8 cellular contexts compared by ENCODE assay signal in the genomic region with DNA sequence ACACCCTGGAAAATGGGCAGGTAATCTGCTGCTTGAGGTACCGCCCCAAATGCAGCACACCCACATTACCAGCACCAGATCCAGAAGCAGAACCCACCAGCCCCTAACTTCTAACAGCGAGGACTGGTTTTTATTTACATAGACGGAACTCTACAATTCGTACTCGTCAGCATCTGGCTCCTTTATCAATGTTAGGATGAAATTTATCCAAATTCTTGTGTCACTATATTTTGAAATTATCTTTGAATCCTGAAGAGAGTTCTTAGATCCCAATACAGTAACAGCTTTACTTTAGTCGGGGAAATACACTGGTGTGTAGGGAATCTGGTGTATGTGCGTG. TPM values are rescaled to one million over a fixed set of nuclear protein-coding genes. Genes with fewer than 3 reads are reported as not detected.
DNase-seq lines count a peak whose midpoint lies in the region; ATAC-seq and TF ChIP-seq lines count a peak whose summit lies in the region.

No MANE protein-coding gene starts in this region.

- H3K9me3 ChIP-seq in lower lobe of right lung = no peaks in the 10 kb centered on the region
- no peaks in the 10 kb centered on the region for H3K9me3 ChIP-seq in tibial nerve

- in situ Hi-C loops in astrocyte of the spinal cord (cut with HindIII; ENCODE audit: low sequenced_read_pairs) = no loop called here

- H3K36me3 ChIP-seq in lower lobe of right lung (peaks cover 26% of the 10 kb centered on the region), tibial nerve (peaks cover 0 to 28% (median 13%) of the 10 kb centered on the region in 3 donors)

- H3K27ac ChIP-seq in lower lobe of right lung (peak overlapping the region; percentile 88), tibial nerve (peak overlapping the region; percentile 62 to 89 (median 78))

- H3K4me1 Mint-ChIP-seq in activated T-cell treated with anti-CD3 and anti-CD28 coated beads, Interleukin-2, amount 50 U/mL, for 72 hours (ENCODE audit: low read depth) = peaks cover 27% of the 10 kb centered on the region

- H3K27ac Mint-ChIP-seq in activated T-cell treated with anti-CD3 and anti-CD28 coated beads, Interleukin-2, amount 50 U/mL, for 72 hours = peak overlapping the region; percentile 88

- H3K9me3 Mint-ChIP-seq in activated T-cell treated with anti-CD3 and anti-CD28 coated beads, Interleukin-2, amount 50 U/mL, for 72 hours = no peaks in the 10 kb centered on the region

- WGBS in tibial nerve, 2 donors = 63 to 64% methylated on average over 7 of the region's 7 CpGs

- DNase-seq in activated T-cell treated with anti-CD3 and anti-CD28 coated beads, Interleukin-2, amount 50 U/mL, for 72 hours = no peak
- DNase-seq in activated T-cell treated with anti-CD3 and anti-CD28 coated beads for 4 hours = no peak
- DNase-seq in astrocyte of the spinal cord (ENCODE audit: low read depth, low spot score) = no peak
- DNase-seq in lower lobe of right lung = no peak
- no peak for DNase-seq in tibial nerve (ENCODE audit: low spot score in 2 of 2)
- no peak for DNase-seq in NK-92 (lab: John Stamatoyannopoulos, UW; ENCODE audit: unreplicated experiment)
- no peak for DNase-seq in HuH-7 (ENCODE audit: low spot score)

- peaks cover 3 to 4% of the 10 kb centered on the region in 2 donors for H3K36me3 Mint-ChIP-seq in activated T-cell treated with anti-CD3 and anti-CD28 coated beads, Interleukin-2, amount 50 U/mL, for 72 hours (ENCODE audit: insufficient read depth in 2 of 2)

- intact Hi-C loops in lower lobe of right lung (cut with DNase I) = no loop called here

- peaks cover 17% of the 10 kb centered on the region for H3K4me1 ChIP-seq in lower lobe of right lung
- H3K4me1 ChIP-seq in tibial nerve = peaks cover 0 to 24% (median 4%) of the 10 kb centered on the region in 4 donors

- no peak for TF ChIP-seq EP300 in tibial nerve (IDR thresholded peaks at IDR 0.05)

- no peak for ATAC-seq in activated T-cell treated with anti-CD3 and anti-CD28 coated beads, Interleukin-2, amount 50 U/mL, for 72 hours (replicated peaks in 1 of 2)
- ATAC-seq in lower lobe of right lung (no peak), GM21390 (IDR thresholded peaks at IDR 0.05; ENCODE audit: unreplicated experiment) (no peak)

- no peaks in the 10 kb centered on the region for H3K27me3 Mint-ChIP-seq in activated T-cell treated with anti-CD3 and anti-CD28 coated beads, Interleukin-2, amount 50 U/mL, for 72 hours (ENCODE audit: low read depth)

- peak overlapping the region; percentile 89 to 96 for H3K4me3 Mint-ChIP-seq in activated T-cell treated with anti-CD3 and anti-CD28 coated beads, Interleukin-2, amount 50 U/mL, for 72 hours

- no peak for TF ChIP-seq CTCF in astrocyte of the spinal cord (IDR thresholded peaks at IDR 0.05; ENCODE audit: low read depth, low read length)
- TF ChIP-seq CTCF in lower lobe of right lung (IDR thresholded peaks at IDR 0.05) = no peak
- no peak for TF ChIP-seq CTCF in tibial nerve (IDR thresholded peaks at IDR 0.05)

- TF ChIP-seq POLR2A in tibial nerve (IDR thresholded peaks at IDR 0.05) = no peak

- H3K4me3 ChIP-seq in astrocyte of the spinal cord (ENCODE audit: low read depth, low read length) = peak overlapping the region; percentile 66
- H3K4me3 ChIP-seq in lower lobe of right lung = peak overlapping the region; percentile 90
- peak overlapping the region; percentile 63 to 86 (median 70) for H3K4me3 ChIP-seq in tibial nerve

- H3K27me3 ChIP-seq in lower lobe of right lung (ENCODE audit: low read depth) (no peaks in the 10 kb centered on the region), tibial nerve (no peaks in the 10 kb centered on the region)

RNA-seq across cellular contexts. Expression of a gene that starts 0.3 kb away (rescaled TPM):
- total RNA-seq in activated T-cell treated with anti-CD3 and anti-CD28 coated beads, Interleukin-2, amount 50 U/mL, for 72 hours = 10 to 100 TPM; 15.0 to 16.7 TPM
- total RNA-seq in lower lobe of right lung (17.8 TPM), tibial nerve (10 to 100 TPM; 15.9 to 25.5 (median 22.9) TPM)

RNA-seq across cellular contexts. Expression of a gene that starts 5.6 kb away (rescaled TPM):
- total RNA-seq in activated T-cell treated with anti-CD3 and anti-CD28 coated beads, Interleukin-2, amount 50 U/mL, for 72 hours = not detected
- total RNA-seq in lower lobe of right lung (198 TPM), tibial nerve (10 to 100 TPM in 3 of 4 donors, 1 to 10 TPM in 1; 6.3 to 39.0 (median 17.8) TPM)

RNA-seq across cellular contexts. Expression of a gene that starts 26.3 kb away (rescaled TPM):
- 1 to 10 TPM; 5.6 to 8.4 TPM for total RNA-seq in activated T-cell treated with anti-CD3 and anti-CD28 coated beads, Interleukin-2, amount 50 U/mL, for 72 hours
- total RNA-seq in lower lobe of right lung (9.5 TPM), tibial nerve (10 to 100 TPM in 1 of 4 donors, 1 to 10 TPM in 3; 4.8 to 10.8 (median 7.9) TPM)

RNA-seq across cellular contexts. Expression of a gene that starts 37.6 kb away (rescaled TPM):
- total RNA-seq in activated T-cell treated with anti-CD3 and anti-CD28 coated beads, Interleukin-2, amount 50 U/mL, for 72 hours = 1 to 10 TPM; 7.1 to 8.4 TPM
- total RNA-seq in lower lobe of right lung = 24.1 TPM
- 100 to 1,000 TPM in 1 of 4 donors, 10 to 100 TPM in 3; 37.5 to 104 (median 43.8) TPM for total RNA-seq in tibial nerve

Comparison
In these comparisons a context has a peak if more than half of its experiments do, and no peak if none do; other contexts are left out.
1. RNA of a gene that starts 5.6 kb away (total RNA-seq): 198 TPM in lower lobe of right lung (single experiment) and 6.3 to 39.0 TPM in tibial nerve; not detected in activated T-cell treated with anti-CD3 and anti-CD28 coated beads, Interleukin-2, amount 50 U/mL, for 72 hours; every median in the first group is over 4 times any median in the second.
2. Peak in every context shown above with its lines, with median percentiles within 50 percentile points of each other: H3K4me3 ChIP-seq.